9 cellular contexts compared by ENCODE assay signal in genomic region chr22:39019971-39020651, GRCh38. TPM values are rescaled to one million over a fixed set of nuclear protein-coding genes. Genes with fewer than 3 reads are reported as not detected.
A peak's percentile ranks its signal among the peaks of the same experiment; 100 is the strongest.
DNase-seq lines count a peak whose midpoint lies in the region; ATAC-seq, FAIRE-seq and TF ChIP-seq lines count a peak whose summit lies in the region.
"Not testable (repeated sequence)": the region's sequence is repeated elsewhere in the genome, so short reads cannot be mapped to it uniquely, and the experiment has no call there.
"Had no signal": no experiment of that assay in that cellular context is flagged by ENCODE, and none has a peak within 500 bp of the region (broad histone marks: within the 10 kb centered on the region; RNA-seq: fewer than 3 reads in every experiment).

No MANE protein-coding gene starts in this region.

- not testable (repeated sequence) for H3K9me3 ChIP-seq in Peyer's patch, pancreas

- H3K27ac ChIP-seq in Peyer's patch (peak overlapping the region; percentile 64 to 84 (median 70)), pancreas (peak overlapping the region in 3 of 4 donors; percentile 42 to 50 (median 46))

- peak overlapping the region; percentile 82 for H3K4me3 Mint-ChIP-seq in activated naive CD4-positive, alpha-beta T cell treated with anti-CD3 and anti-CD28 coated beads, Interleukin-2, amount 50 U/mL, for 24 hours
- H3K4me3 Mint-ChIP-seq in type B pancreatic cell: peak overlapping the region; percentile 85

- H3K9me3 Mint-ChIP-seq in activated naive CD4-positive, alpha-beta T cell treated with anti-CD3 and anti-CD28 coated beads, Interleukin-2, amount 50 U/mL, for 24 hours; type B pancreatic cell: not testable (repeated sequence)

- H3K27ac Mint-ChIP-seq in activated naive CD4-positive, alpha-beta T cell treated with anti-CD3 and anti-CD28 coated beads, Interleukin-2, amount 50 U/mL, for 24 hours: peak overlapping the region; percentile 97
- H3K27ac Mint-ChIP-seq in type B pancreatic cell: peak overlapping the region; percentile 90

- WGBS in pancreas, 2 donors: 63 to 67% methylated on average over 14 to 16 of the region's 16 CpGs

- not testable (repeated sequence) for H3K27me3 Mint-ChIP-seq in activated naive CD4-positive, alpha-beta T cell treated with anti-CD3 and anti-CD28 coated beads, Interleukin-2, amount 50 U/mL, for 24 hours; type B pancreatic cell

- peak; percentile 17 for DNase-seq in G401 (ENCODE audit: low spot score)
- DNase-seq in Peyer's patch; pancreas; type B pancreatic cell (ENCODE audit: extremely low spot score, unreplicated experiment): not testable (repeated sequence)
- DNase-seq in epithelial cell of esophagus (ENCODE audit: low read depth): peak; percentile 6
- peak; percentile 21 for DNase-seq in left kidney (ENCODE audit: low read depth, low spot score)

- H3K4me3 ChIP-seq in Peyer's patch: peak overlapping the region; percentile 20 to 49 (median 36)
- not testable (repeated sequence) for H3K4me3 ChIP-seq in epithelial cell of esophagus (ENCODE audit: low read length)
- H3K4me3 ChIP-seq in pancreas: peak overlapping the region in 1 of 4 donors; percentile 14

- H3K36me3 ChIP-seq in Peyer's patch, pancreas: not testable (repeated sequence)

- H3K4me1 Mint-ChIP-seq in activated naive CD4-positive, alpha-beta T cell treated with anti-CD3 and anti-CD28 coated beads, Interleukin-2, amount 50 U/mL, for 24 hours: peaks cover 55% of the 10 kb centered on the region
- H3K4me1 Mint-ChIP-seq in type B pancreatic cell (ENCODE audit: unreplicated experiment): peaks cover 29% of the 10 kb centered on the region

- peak; percentile 8 for ATAC-seq in HG02571 (IDR thresholded peaks at IDR 0.05; ENCODE audit: unreplicated experiment)
- ATAC-seq in pancreas: peak in 2 of 4 donors; percentile 3 to 7

- in situ Hi-C loops in G401 (cut with HindIII; ENCODE audit: low sequenced_read_pairs): not testable (repeated sequence)

- H3K4me1 ChIP-seq in Peyer's patch: peaks cover 0 to 15% (median under 1%) of the 10 kb centered on the region in 4 donors
- H3K4me1 ChIP-seq in pancreas: not testable (repeated sequence)

- not testable (repeated sequence) for TF ChIP-seq POLR2A in Peyer's patch (IDR thresholded peaks at IDR 0.05)

- H3K36me3 Mint-ChIP-seq in activated naive CD4-positive, alpha-beta T cell treated with anti-CD3 and anti-CD28 coated beads, Interleukin-2, amount 50 U/mL, for 24 hours; type B pancreatic cell: not testable (repeated sequence)

- TF ChIP-seq CTCF in Peyer's patch (IDR thresholded peaks at IDR 0.05); epithelial cell of esophagus (IDR thresholded peaks at IDR 0.05; ENCODE audit: insufficient read depth, low read depth, low read length, missing control alignments); pancreas (IDR thresholded peaks at IDR 0.05); type B pancreatic cell (conservative IDR thresholded peaks at IDR 0.05): not testable (repeated sequence)

- not testable (repeated sequence) for H3K27me3 ChIP-seq in Peyer's patch, pancreas

- intact Hi-C loops in pancreas (cut with DNase I): not testable (repeated sequence)

- FAIRE-seq in pancreas (lab: Jason Lieb, UNC): not testable (repeated sequence)

RNA-seq across cellular contexts. Expression of gene APOBEC3D, which starts 0.8 kb away (rescaled TPM):
- 0.54 TPM in 1 of 2 replicates, not detected in the other for total RNA-seq in G401 (2014; rRNA removed; shearing (Covaris generic))
- total RNA-seq in Peyer's patch (1 to 10 TPM; 2.6 to 8.3 (median 3.6) TPM), pancreas (1 to 10 TPM in 2 of 6 donors, under 1 TPM in 3, not detected in 1; 0.37 to 1.6 (median 0.66) TPM), type B pancreatic cell (ENCODE audit: low replicate concordance) (3.9 and 6.9 TPM in 2 replicates)
- 1 to 10 TPM in 1 of 2 donors, under 1 TPM in 1; 0.63 to 1.6 TPM for polyA plus RNA-seq in pancreas
- polyA plus RNA-seq: neural cell had no signal

RNA-seq across cellular contexts. Expression of gene APOBEC3C, which starts 6.1 kb away (rescaled TPM):
- total RNA-seq in G401 (2014; rRNA removed; shearing (Covaris generic)): 1.7 and 2.9 TPM in 2 replicates
- total RNA-seq in Peyer's patch (10 to 100 TPM in 1 of 4 donors, 1 to 10 TPM in 3; 4.1 to 35.5 (median 4.4) TPM), pancreas (10 to 100 TPM in 1 of 6 donors, 1 to 10 TPM in 5; 2.5 to 12.0 (median 4.2) TPM), type B pancreatic cell (ENCODE audit: low replicate concordance) (26.0 and 55.3 TPM in 2 replicates)
- 1 to 10 TPM; 5.3 to 7.9 TPM for polyA plus RNA-seq in pancreas
- polyA plus RNA-seq: neural cell had no signal

RNA-seq across cellular contexts. Expression of gene APOBEC3F, which starts 20.6 kb away (rescaled TPM):
- 4.7 and 9.7 TPM in 2 replicates for total RNA-seq in G401 (2014; rRNA removed; shearing (Covaris generic))
- total RNA-seq in Peyer's patch (1 to 10 TPM in 3 of 4 donors, under 1 TPM in 1; 0.70 to 8.3 (median 1.6) TPM), pancreas (1 to 10 TPM; 1.7 to 8.6 (median 3.1) TPM), type B pancreatic cell (ENCODE audit: low replicate concordance) (14.9 and 18.9 TPM in 2 replicates)
- polyA plus RNA-seq in pancreas: 1 to 10 TPM; 4.2 to 6.9 TPM
- polyA plus RNA-seq: neural cell had no signal

RNA-seq across cellular contexts. Expression of gene APOBEC3B, which starts 38.0 kb away (rescaled TPM):
- total RNA-seq in G401 (2014; rRNA removed; shearing (Covaris generic)): 6.4 and 8.9 TPM in 2 replicates
- 1 to 10 TPM in 3 of 4 donors, not detected in 1; 1.1 to 2.7 (median 1.9) TPM for total RNA-seq in Peyer's patch
- total RNA-seq in pancreas: 10 to 100 TPM in 1 of 6 donors, 1 to 10 TPM in 4, under 1 TPM in 1; 0.60 to 10.2 (median 2.7) TPM
- 1 to 10 TPM; 2.4 to 4.7 TPM for polyA plus RNA-seq in pancreas
- 6.7 and 7.1 TPM in 2 replicates for total RNA-seq in type B pancreatic cell (ENCODE audit: low replicate concordance)
- polyA plus RNA-seq: neural cell had no signal

RNA-seq across cellular contexts. Expression of gene APOBEC3G, which starts 57.0 kb away (rescaled TPM):
- 2.9 and 5.6 TPM in 2 replicates for total RNA-seq in G401 (2014; rRNA removed; shearing (Covaris generic))
- total RNA-seq in Peyer's patch: 1 to 10 TPM; 2.1 to 8.3 (median 4.7) TPM
- total RNA-seq in pancreas: 1 to 10 TPM in 5 of 6 donors, under 1 TPM in 1; 0.94 to 5.3 (median 2.5) TPM
- polyA plus RNA-seq in pancreas: 1 to 10 TPM; 2.7 to 4.4 TPM
- 5.6 and 8.0 TPM in 2 replicates for total RNA-seq in type B pancreatic cell (ENCODE audit: low replicate concordance)
- polyA plus RNA-seq: neural cell had no signal
